Comparison of ENCODE assay signal across 31 cellular contexts in the genomic region with DNA sequence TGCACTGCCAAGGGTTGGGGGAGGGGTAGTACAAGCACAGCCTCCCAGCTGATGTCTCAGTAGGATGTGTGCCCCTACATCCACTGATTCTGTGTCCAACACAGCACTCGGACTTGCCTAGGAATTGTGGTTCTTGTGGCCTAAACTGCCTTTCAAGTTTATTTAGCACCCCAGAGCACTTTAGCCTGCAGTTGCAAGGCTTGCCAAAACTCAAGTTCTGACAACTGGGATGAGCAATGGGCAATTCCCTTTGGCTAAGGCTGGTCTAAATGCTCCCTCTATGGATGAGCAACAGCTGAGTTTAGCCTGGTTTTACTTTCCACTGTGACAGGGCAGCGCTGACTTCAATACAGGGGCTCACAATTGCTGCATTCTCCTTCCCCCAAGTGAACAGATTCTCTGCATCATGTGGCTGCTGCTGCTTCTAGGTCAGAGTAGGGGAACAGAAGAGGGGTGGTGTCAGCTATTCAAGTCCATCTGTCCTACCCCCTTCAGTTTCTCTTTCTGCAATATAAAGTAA.
A peak's percentile ranks its signal among the peaks of the same experiment; 100 is the strongest.
DNase-seq lines count a peak whose midpoint lies in the region; ATAC-seq and TF ChIP-seq lines count a peak whose summit lies in the region.
"Had no signal": no experiment of that assay in that cellular context is flagged by ENCODE, and none has a peak within 500 bp of the region (broad histone marks: within the 10 kb centered on the region; RNA-seq: fewer than 3 reads in every experiment).

No MANE protein-coding gene starts in this region.

- H3K36me3 Mint-ChIP-seq in GM23338 (ENCODE audit: low read depth), result no peaks in the 10 kb centered on the region
- H3K36me3 Mint-ChIP-seq: CD4-positive, CD25-positive, alpha-beta regulatory T cell had no signal

- H3K4me2 ChIP-seq in GM23338 (no peak overlapping the region), trophoblast cell (ENCODE audit: low read length) (no peak overlapping the region)
- H3K4me2 ChIP-seq: BLaER1, KMS-11 had no signal

- H3K4me1 ChIP-seq in GM23338 (ENCODE audit: insufficient read depth) (no peaks in the 10 kb centered on the region), trophoblast cell (ENCODE audit: control insufficient read depth in 1 of 2, insufficient read depth in 2 of 2, low read length in 2 of 2) (no peaks in the 10 kb centered on the region), gastrocnemius medialis (no peaks in the 10 kb centered on the region)
- H3K4me1 ChIP-seq: BLaER1, Caco-2, SJCRH30 had no signal

- no peak overlapping the region for H4K8ac ChIP-seq in trophoblast cell (ENCODE audit: low read depth, low read length)

- no peak overlapping the region for H3K23ac ChIP-seq in trophoblast cell (ENCODE audit: low read length)

- no peak for DNase-seq in GM23338 (ENCODE audit: low spot score)
- DNase-seq in RPMI7951 (ENCODE audit: low read depth), result peak; percentile 18
- DNase-seq in globus pallidus (ENCODE audit: low spot score), result peak; percentile 30
- no peak for DNase-seq in trophoblast cell
- no peak for DNase-seq in gastrocnemius medialis
- no peak for DNase-seq in COLO668 (lab: John Stamatoyannopoulos, UW; ENCODE audit: unreplicated experiment)
- no peak for DNase-seq in dedifferentiated amniotic fluid mesenchymal stem cell (ENCODE audit: extremely low spot score)
- DNase-seq in SKM-1 treated with dmso at 0.1 percent for 144 hours (lab: John Stamatoyannopoulos, UW; ENCODE audit: unreplicated experiment), result no peak
- DNase-seq: Caco-2; CD4-positive, CD25-positive, alpha-beta regulatory T cell; DMS 273 treated with DMSO at 0.1 percent for 48 hours; DMS79; EL; GDM1; HCEC 1CT; IMR-90; NCI-H1092 treated with DMSO at 0.1 percent for 48 hours; NCI-H1436; NCI-H187; NCI-H2081 treated with DMSO at 0.1 percent for 48 hours; NCI-H2171; NCI-H524 treated with DMSO at 0.1 percent for 48 hours; NCI-H82; NK-92 treated with Interleukin-12 subunit alpha and Interleukin-12 subunit beta, amount 100 ng/mL, for 24 hours; PC-3; SJCRH30 had no signal

- intact Hi-C loops in gastrocnemius medialis (cut with DNase I; ENCODE audit: low total_unique reads), result no loop called here

- H3K4me3 Mint-ChIP-seq in GM23338, result no peak overlapping the region
- H3K4me3 Mint-ChIP-seq: CD4-positive, CD25-positive, alpha-beta regulatory T cell had no signal

- no peak overlapping the region for H3K14ac ChIP-seq in trophoblast cell (ENCODE audit: low read length)

- H2BK120ac ChIP-seq in trophoblast cell (ENCODE audit: insufficient read depth, low read length, poor library complexity), result no peak overlapping the region

- no peaks in the 10 kb centered on the region for H3F3A ChIP-seq in GM23338 (replicated peaks; ENCODE audit: low read depth)

- no peak for ATAC-seq in GM23338
- no peak for ATAC-seq in gastrocnemius medialis
- ATAC-seq: GM12878, PC-3, Right ventricle myocardium inferior, SK-N-SH treated with all-trans-retinoic acid at 6 μM for 48 hours had no signal

- H3K79me1 ChIP-seq in trophoblast cell (ENCODE audit: low read length), result no peaks in the 10 kb centered on the region

- no peak overlapping the region for H3K18ac ChIP-seq in trophoblast cell (ENCODE audit: low read length)

- H3K27me3 ChIP-seq in GM23338 (ENCODE audit: insufficient read depth), result no peaks in the 10 kb centered on the region
- no peaks in the 10 kb centered on the region for H3K27me3 ChIP-seq in trophoblast cell (ENCODE audit: insufficient read depth, low read length)
- no peaks in the 10 kb centered on the region for H3K27me3 ChIP-seq in gastrocnemius medialis
- H3K27me3 ChIP-seq: BLaER1, SJCRH30 had no signal

- peak overlapping the region; percentile 56 for H3K9ac ChIP-seq in trophoblast cell (ENCODE audit: low read length)
- H3K9ac ChIP-seq: BLaER1, KMS-11 had no signal

- no peaks in the 10 kb centered on the region for H3K9me3 ChIP-seq in trophoblast cell (ENCODE audit: insufficient read depth, low read depth, low read length)
- no peaks in the 10 kb centered on the region for H3K9me3 ChIP-seq in gastrocnemius medialis
- H3K9me3 ChIP-seq: BLaER1, Caco-2, SJCRH30 had no signal

- TF ChIP-seq CTCF in GM23338 (conservative IDR thresholded peaks at IDR 0.05; ENCODE audit: low read depth in 2 of 2) (peak in 1 of 2 experiments; percentile 13; a peak in 1 of 4 replicates), gastrocnemius medialis (IDR thresholded peaks at IDR 0.05 in 4 of 5, conservative IDR thresholded peaks at IDR 0.05 in 1 of 5) (no peak)

- no peaks in the 10 kb centered on the region for H3K4me1 Mint-ChIP-seq in GM23338
- H3K4me1 Mint-ChIP-seq: CD4-positive, CD25-positive, alpha-beta regulatory T cell had no signal

- no peaks in the 10 kb centered on the region for H4K20me1 ChIP-seq in GM23338 (replicated peaks; ENCODE audit: insufficient read depth)
- H4K20me1 ChIP-seq: BLaER1 had no signal

- H2AK5ac ChIP-seq in trophoblast cell (ENCODE audit: low read length), result no peak overlapping the region

- no peak for TF ChIP-seq POLR2A in gastrocnemius medialis (IDR thresholded peaks at IDR 0.05)

- no peak overlapping the region for H4K91ac ChIP-seq in trophoblast cell (ENCODE audit: low read depth, low read length)

- H2AFZ ChIP-seq in GM23338 (peak overlapping the region; percentile 48; the same call in 1 of the 2 replicates), trophoblast cell (ENCODE audit: insufficient read depth, low read length, poor library complexity) (no peak overlapping the region)

- no peak overlapping the region for H3K4ac ChIP-seq in trophoblast cell (ENCODE audit: low read depth, low read length)

- peaks cover 3% of the 10 kb centered on the region for H3K27me3 Mint-ChIP-seq in GM23338 (ENCODE audit: insufficient read depth, low read depth, poor library complexity)
- H3K27me3 Mint-ChIP-seq: CD4-positive, CD25-positive, alpha-beta regulatory T cell had no signal

- no peaks in the 10 kb centered on the region for H3K9me2 ChIP-seq in GM23338 (ENCODE audit: insufficient read depth)

- H3K9me3 Mint-ChIP-seq in GM23338, result 0 out of 3 replicates have a peak, but pooled peaks cover 3% of the 10 kb centered on the region

- H3K4me3 ChIP-seq in GM23338 (no peak overlapping the region), trophoblast cell (ENCODE audit: low read depth, low read length) (no peak overlapping the region), gastrocnemius medialis (no peak overlapping the region)
- H3K4me3 ChIP-seq: BLaER1, GM12878, SJCRH30 had no signal

- in situ Hi-C loops in gastrocnemius medialis (cut with MboI; ENCODE audit: low sequenced_read_pairs in 4 of 4), result no loop called here

- no peak overlapping the region for H2BK12ac ChIP-seq in trophoblast cell (ENCODE audit: low read length)

- H3K27ac ChIP-seq in GM23338 (ENCODE audit: low read depth) (no peak overlapping the region), trophoblast cell (ENCODE audit: low read depth, low read length) (no peak overlapping the region), gastrocnemius medialis (no peak overlapping the region)
- H3K27ac ChIP-seq: BLaER1, KMS-11, SJCRH30 had no signal

- no peak overlapping the region for H2BK5ac ChIP-seq in trophoblast cell (ENCODE audit: low read depth, low read length, poor library complexity)

- no CpG with 5 or more reads among the region's 2 CpGs for WGBS in trophoblast cell (ENCODE audit: extremely low coverage, insufficient coverage, insufficient read length)

- H3K36me3 ChIP-seq in GM23338 (ENCODE audit: insufficient read depth) (no peaks in the 10 kb centered on the region), trophoblast cell (ENCODE audit: control insufficient read depth in 1 of 2, insufficient read depth in 2 of 2, low read length in 2 of 2) (no peaks in the 10 kb centered on the region), gastrocnemius medialis (no peaks in the 10 kb centered on the region)
- H3K36me3 ChIP-seq: BLaER1, SJCRH30 had no signal

- no peak overlapping the region for H4K12ac ChIP-seq in trophoblast cell (ENCODE audit: low read depth, low read length)

- H3K27ac Mint-ChIP-seq in GM23338, result no peak overlapping the region
- H3K27ac Mint-ChIP-seq: CD4-positive, CD25-positive, alpha-beta regulatory T cell had no signal

- H3K79me2 ChIP-seq in GM23338 (replicated peaks; ENCODE audit: insufficient read depth), result no peaks in the 10 kb centered on the region
- H3K79me2 ChIP-seq in trophoblast cell (ENCODE audit: control insufficient read depth, insufficient read depth, low read length, poor library complexity), result no peaks in the 10 kb centered on the region

TF ChIP-seq in GM23338, 12 proteins besides CTCF, POLR2A, EP300 and RAD21:
- TF ChIP-seq ZNF114 (CRISPR knock-in tag; IDR thresholded peaks at IDR 0.05) (no peak), JUNB (IDR thresholded peaks at IDR 0.05; ENCODE audit: unreplicated experiment) (no peak), ZNF331 (CRISPR knock-in tag; IDR thresholded peaks at IDR 0.05; ENCODE audit: low read depth) (no peak), CREB1 (CRISPR knock-in tag; IDR thresholded peaks at IDR 0.05; ENCODE audit: low read depth) (no peak), REST (IDR thresholded peaks at IDR 0.05; ENCODE audit: unreplicated experiment) (no peak), STAT1 (IDR thresholded peaks at IDR 0.05; ENCODE audit: unreplicated experiment) (no peak)

Comparison
In these comparisons a context has a peak if more than half of its experiments do, and no peak if none do; other contexts are left out.
1. DNase-seq: peak in RPMI7951 (single experiment) and globus pallidus (single experiment); none in GM23338 (single experiment), trophoblast cell (0 of 2), gastrocnemius medialis (0 of 2), COLO668 (single experiment), dedifferentiated amniotic fluid mesenchymal stem cell (single experiment) and SKM-1 treated with dmso at 0.1 percent for 144 hours (single experiment).